Comparison of ENCODE assay signal across 13 cellular contexts in the genomic region with DNA sequence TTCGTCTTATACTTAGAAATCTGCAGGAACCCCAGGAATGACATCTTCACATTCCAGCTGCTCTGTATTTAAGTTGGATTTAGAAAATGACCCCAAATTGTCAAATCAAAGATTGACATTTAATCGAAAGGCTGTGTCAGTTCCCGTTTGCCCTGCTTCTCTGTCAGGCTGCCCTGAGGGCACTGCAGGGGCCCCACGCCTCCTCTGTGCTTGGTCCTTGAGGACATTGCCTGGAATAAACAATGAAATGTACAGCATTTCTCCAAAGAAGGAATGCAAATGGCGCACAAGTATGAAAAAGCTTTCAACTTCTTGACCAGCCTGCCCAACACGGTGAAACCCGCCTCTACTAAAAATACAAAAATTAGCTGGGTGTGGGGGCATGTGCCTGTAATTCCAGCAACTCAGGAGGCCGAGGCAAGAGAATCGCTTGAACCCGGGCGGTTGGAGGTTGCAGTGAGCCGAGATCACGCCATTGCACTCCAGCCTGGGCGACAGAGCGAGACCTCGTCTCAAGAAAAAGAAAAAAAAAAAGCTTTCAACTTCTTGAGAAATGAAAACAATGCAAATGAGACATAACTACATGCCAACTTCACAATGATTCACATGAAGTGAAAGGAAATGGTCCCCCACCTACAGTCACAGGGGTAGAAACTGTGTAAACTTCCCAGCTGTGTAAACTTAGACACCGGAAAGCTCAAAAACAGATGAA. TPM values are rescaled to one million over a fixed set of nuclear protein-coding genes. Genes with fewer than 3 reads are reported as not detected.
DNase-seq lines count a peak whose midpoint lies in the region; ATAC-seq and TF ChIP-seq lines count a peak whose summit lies in the region.
"Had no signal": no experiment of that assay in that cellular context is flagged by ENCODE, and none has a peak within 500 bp of the region (broad histone marks: within the 10 kb centered on the region; RNA-seq: fewer than 3 reads in every experiment).

No MANE protein-coding gene starts in this region.

- DNase-seq in left ventricle myocardium inferior (no peak), Right ventricle myocardium superior (no peak), HPDE6-E6E7 (ENCODE audit: extremely low spot score) (no peak), activated gamma-delta T cell treated with Interleukin-2 at 50 U/mL for 16 hours (no peak)
- DNase-seq in activated T-helper 1 cell treated with anti-CD3 and anti-CD28 coated beads, Interleukin-12 subunit alpha, Interleukin-12 subunit beta, Interleukin-2, Interleukin-4 antibody, amounts not matched to agents 30 ng/mL and 10 ng/mL and 1 ng/mL, durations not matched to agents 14 hours and 24 hours and 36 hours (ENCODE audit: low spot score): no peak
- DNase-seq in effector memory CD8-positive, alpha-beta T cell: no peak
- DNase-seq: H7, NCI-H2081, upper lobe of left lung had no signal

- no peaks in the 10 kb centered on the region for H3K9me3 Mint-ChIP-seq in activated T-helper 1 cell treated with anti-CD3 and anti-CD28 coated beads, Interleukin-12 subunit alpha, Interleukin-12 subunit beta, Interleukin-2, Interleukin-4 antibody, amounts not matched to agents 30 ng/mL and 10 ng/mL and 1 ng/mL, durations not matched to agents 14 hours and 24 hours and 36 hours
- no peaks in the 10 kb centered on the region for H3K9me3 Mint-ChIP-seq in stimulated activated naive CD8-positive, alpha-beta T cell treated with anti-CD3 and anti-CD28 coated beads, Interleukin-15, Interleukin-2, amounts not matched to agents 100 ng/mL and 50 ng/mL, for 24 hours
- no peaks in the 10 kb centered on the region for H3K9me3 Mint-ChIP-seq in effector memory CD8-positive, alpha-beta T cell

- H3K4me3 Mint-ChIP-seq in activated T-helper 1 cell treated with anti-CD3 and anti-CD28 coated beads, Interleukin-12 subunit alpha, Interleukin-12 subunit beta, Interleukin-2, Interleukin-4 antibody, amounts not matched to agents 30 ng/mL and 10 ng/mL and 1 ng/mL, durations not matched to agents 14 hours and 24 hours and 36 hours: peak overlapping the region; percentile 65
- peak overlapping the region; percentile 69 for H3K4me3 Mint-ChIP-seq in stimulated activated naive CD8-positive, alpha-beta T cell treated with anti-CD3 and anti-CD28 coated beads, Interleukin-15, Interleukin-2, amounts not matched to agents 100 ng/mL and 50 ng/mL, for 24 hours
- H3K4me3 Mint-ChIP-seq in effector memory CD8-positive, alpha-beta T cell: peak overlapping the region in 1 of 2 donors; percentile 43

- H3K27me3 Mint-ChIP-seq in activated T-helper 1 cell treated with anti-CD3 and anti-CD28 coated beads, Interleukin-12 subunit alpha, Interleukin-12 subunit beta, Interleukin-2, Interleukin-4 antibody, amounts not matched to agents 30 ng/mL and 10 ng/mL and 1 ng/mL, durations not matched to agents 14 hours and 24 hours and 36 hours (ENCODE audit: insufficient read depth): no peaks in the 10 kb centered on the region
- H3K27me3 Mint-ChIP-seq in stimulated activated naive CD8-positive, alpha-beta T cell treated with anti-CD3 and anti-CD28 coated beads, Interleukin-15, Interleukin-2, amounts not matched to agents 100 ng/mL and 50 ng/mL, for 24 hours: no peaks in the 10 kb centered on the region
- H3K27me3 Mint-ChIP-seq in effector memory CD8-positive, alpha-beta T cell: no peaks in the 10 kb centered on the region

- no peak overlapping the region for H3K27ac ChIP-seq in left ventricle myocardium inferior (replicated peaks)
- H3K27ac ChIP-seq: upper lobe of left lung had no signal

- intact Hi-C loops in left ventricle myocardium inferior (cut with micrococcal nuclease) (no loop called here), Right ventricle myocardium superior (cut with DNase I) (no loop called here)
- intact Hi-C loops in activated T-helper 1 cell treated with anti-CD3 and anti-CD28 coated beads, Interleukin-12 subunit alpha, Interleukin-12 subunit beta, Interleukin-2, Interleukin-4 antibody, amounts not matched to agents 30 ng/mL and 10 ng/mL and 1 ng/mL, durations not matched to agents 14 hours and 24 hours and 36 hours (cut with micrococcal nuclease): loop anchor here (1.0 to 5.0 kb wide), 5 partner anchors 13 to 56 kb away; no protein-coding TSS in a partner anchor

- H3K36me3 ChIP-seq in left ventricle myocardium inferior: no peaks in the 10 kb centered on the region
- H3K36me3 ChIP-seq: upper lobe of left lung had no signal

- no peak for TF ChIP-seq CTCF in left ventricle myocardium inferior (IDR thresholded peaks at IDR 0.05; ENCODE audit: borderline replicate concordance)

- H3K4me1 Mint-ChIP-seq in activated T-helper 1 cell treated with anti-CD3 and anti-CD28 coated beads, Interleukin-12 subunit alpha, Interleukin-12 subunit beta, Interleukin-2, Interleukin-4 antibody, amounts not matched to agents 30 ng/mL and 10 ng/mL and 1 ng/mL, durations not matched to agents 14 hours and 24 hours and 36 hours (ENCODE audit: low read depth): peaks cover 72% of the 10 kb centered on the region
- peaks cover 74% of the 10 kb centered on the region for H3K4me1 Mint-ChIP-seq in stimulated activated naive CD8-positive, alpha-beta T cell treated with anti-CD3 and anti-CD28 coated beads, Interleukin-15, Interleukin-2, amounts not matched to agents 100 ng/mL and 50 ng/mL, for 24 hours (ENCODE audit: low read depth)
- peaks cover 11 to 20% of the 10 kb centered on the region in 2 donors for H3K4me1 Mint-ChIP-seq in effector memory CD8-positive, alpha-beta T cell (ENCODE audit: low read depth in 2 of 2)

- peaks cover 12% of the 10 kb centered on the region for H3K4me1 ChIP-seq in left ventricle myocardium inferior

- no peaks in the 10 kb centered on the region for H3K27me3 ChIP-seq in left ventricle myocardium inferior (ENCODE audit: low read depth)
- H3K27me3 ChIP-seq: upper lobe of left lung had no signal

- no peaks in the 10 kb centered on the region for H3K9me3 ChIP-seq in left ventricle myocardium inferior (replicated peaks)
- H3K9me3 ChIP-seq: upper lobe of left lung had no signal

- peaks cover 26% of the 10 kb centered on the region for H3K36me3 Mint-ChIP-seq in activated T-helper 1 cell treated with anti-CD3 and anti-CD28 coated beads, Interleukin-12 subunit alpha, Interleukin-12 subunit beta, Interleukin-2, Interleukin-4 antibody, amounts not matched to agents 30 ng/mL and 10 ng/mL and 1 ng/mL, durations not matched to agents 14 hours and 24 hours and 36 hours (ENCODE audit: low read depth)
- peaks cover 53% of the 10 kb centered on the region for H3K36me3 Mint-ChIP-seq in stimulated activated naive CD8-positive, alpha-beta T cell treated with anti-CD3 and anti-CD28 coated beads, Interleukin-15, Interleukin-2, amounts not matched to agents 100 ng/mL and 50 ng/mL, for 24 hours (ENCODE audit: low read depth)
- H3K36me3 Mint-ChIP-seq in effector memory CD8-positive, alpha-beta T cell (ENCODE audit: insufficient read depth): no peaks in the 10 kb centered on the region

- peak overlapping the region; percentile 19 for H3K4me3 ChIP-seq in left ventricle myocardium inferior
- H3K4me3 ChIP-seq: upper lobe of left lung had no signal

- peak overlapping the region; percentile 82 for H3K27ac Mint-ChIP-seq in activated T-helper 1 cell treated with anti-CD3 and anti-CD28 coated beads, Interleukin-12 subunit alpha, Interleukin-12 subunit beta, Interleukin-2, Interleukin-4 antibody, amounts not matched to agents 30 ng/mL and 10 ng/mL and 1 ng/mL, durations not matched to agents 14 hours and 24 hours and 36 hours
- peak overlapping the region; percentile 86 for H3K27ac Mint-ChIP-seq in stimulated activated naive CD8-positive, alpha-beta T cell treated with anti-CD3 and anti-CD28 coated beads, Interleukin-15, Interleukin-2, amounts not matched to agents 100 ng/mL and 50 ng/mL, for 24 hours
- H3K27ac Mint-ChIP-seq in effector memory CD8-positive, alpha-beta T cell: peak overlapping the region in 1 of 2 donors; percentile 42

- no peak for ATAC-seq in Right ventricle myocardium superior (ENCODE audit: poor library complexity)
- peak; percentile 65 for ATAC-seq in HG02885 (IDR thresholded peaks at IDR 0.05; ENCODE audit: poor library complexity, unreplicated experiment)
- ATAC-seq in effector memory CD8-positive, alpha-beta T cell (replicated peaks): no peak
- ATAC-seq: left lobe of liver had no signal

RNA-seq across cellular contexts. Expression of a gene that starts 3.0 kb away (rescaled TPM):
- total RNA-seq in left ventricle myocardium inferior (not detected), Right ventricle myocardium superior (not detected)
- total RNA-seq in activated T-helper 1 cell treated with anti-CD3 and anti-CD28 coated beads, Interleukin-12 subunit alpha, Interleukin-12 subunit beta, Interleukin-2, Interleukin-4 antibody, amounts not matched to agents 30 ng/mL and 10 ng/mL and 1 ng/mL, durations not matched to agents 14 hours and 24 hours and 36 hours: 33.7 and 41.3 TPM in 2 replicates
- total RNA-seq: H7, skeletal muscle tissue had no signal

RNA-seq across cellular contexts. Expression of a gene that starts 10.8 kb away (rescaled TPM):
- not detected for total RNA-seq in left ventricle myocardium inferior
- total RNA-seq in Right ventricle myocardium superior: not detected
- total RNA-seq in activated T-helper 1 cell treated with anti-CD3 and anti-CD28 coated beads, Interleukin-12 subunit alpha, Interleukin-12 subunit beta, Interleukin-2, Interleukin-4 antibody, amounts not matched to agents 30 ng/mL and 10 ng/mL and 1 ng/mL, durations not matched to agents 14 hours and 24 hours and 36 hours: 69.1 and 70.8 TPM in 2 replicates
- total RNA-seq: H7 had no signal

RNA-seq across cellular contexts. Expression of a gene that starts 26.6 kb away (rescaled TPM):
- total RNA-seq in left ventricle myocardium inferior: not detected
- not detected for total RNA-seq in Right ventricle myocardium superior
- total RNA-seq in activated T-helper 1 cell treated with anti-CD3 and anti-CD28 coated beads, Interleukin-12 subunit alpha, Interleukin-12 subunit beta, Interleukin-2, Interleukin-4 antibody, amounts not matched to agents 30 ng/mL and 10 ng/mL and 1 ng/mL, durations not matched to agents 14 hours and 24 hours and 36 hours: not detected in 2 replicates
- total RNA-seq: H7, skeletal muscle tissue had no signal

RNA-seq across cellular contexts. Expression of a gene that starts 42.1 kb away (rescaled TPM):
- total RNA-seq in left ventricle myocardium inferior (not detected), Right ventricle myocardium superior (not detected)
- not detected in 2 replicates for total RNA-seq in activated T-helper 1 cell treated with anti-CD3 and anti-CD28 coated beads, Interleukin-12 subunit alpha, Interleukin-12 subunit beta, Interleukin-2, Interleukin-4 antibody, amounts not matched to agents 30 ng/mL and 10 ng/mL and 1 ng/mL, durations not matched to agents 14 hours and 24 hours and 36 hours
- total RNA-seq: H7, skeletal muscle tissue, upper lobe of left lung had no signal

Comparison
In these comparisons a context has a peak if more than half of its experiments do, and no peak if none do; other contexts are left out.
1. RNA of a gene that starts 3.0 kb away (total RNA-seq): 33.7 to 41.3 TPM in activated T-helper 1 cell treated with anti-CD3 and anti-CD28 coated beads, Interleukin-12 subunit alpha, Interleukin-12 subunit beta, Interleukin-2, Interleukin-4 antibody, amounts not matched to agents 30 ng/mL and 10 ng/mL and 1 ng/mL, durations not matched to agents 14 hours and 24 hours and 36 hours; not detected in left ventricle myocardium inferior (single experiment) and not detected in Right ventricle myocardium superior (single experiment); every median in the first group is over 10 times any median in the second.
2. RNA of a gene that starts 10.8 kb away (total RNA-seq): 69.1 to 70.8 TPM in activated T-helper 1 cell treated with anti-CD3 and anti-CD28 coated beads, Interleukin-12 subunit alpha, Interleukin-12 subunit beta, Interleukin-2, Interleukin-4 antibody, amounts not matched to agents 30 ng/mL and 10 ng/mL and 1 ng/mL, durations not matched to agents 14 hours and 24 hours and 36 hours; not detected in Right ventricle myocardium superior (single experiment) and not detected in left ventricle myocardium inferior (single experiment); every median in the first group is over 10 times any median in the second.